8 cellular contexts compared by ENCODE assay signal in genomic region chr3:53255775-53256703, GRCh38. TPM values are rescaled to one million over a fixed set of nuclear protein-coding genes. Genes with fewer than 3 reads are reported as not detected.
A peak's percentile ranks its signal among the peaks of the same experiment; 100 is the strongest.
DNase-seq lines count a peak whose midpoint lies in the region; ATAC-seq, FAIRE-seq and TF ChIP-seq lines count a peak whose summit lies in the region.

Gene TKT (minus strand): TSS chr3:53256022. CDS start chr3:53255942, 80 bp downstream.

- no peaks in the 10 kb centered on the region for H3K27me3 ChIP-seq in kidney epithelial cell (ENCODE audit: control insufficient read depth, insufficient read depth, low read length)

- ATAC-seq in HG03025 (IDR thresholded peaks at IDR 0.05; ENCODE audit: low FRiP score, unreplicated experiment) = peak; percentile 39

- TF ChIP-seq CTCF in 22Rv1 (IDR thresholded peaks at IDR 0.05) (no peak), kidney epithelial cell (IDR thresholded peaks at IDR 0.05; ENCODE audit: insufficient read depth, low read length, poor library complexity, severe bottlenecking) (no peak)

- FAIRE-seq in GM18507 (lab: Jason Lieb, UNC) = peak; percentile 80

- peak within 1 kb of the TSS; percentile 92 for H3K27ac ChIP-seq in 22Rv1

- DNase-seq in GM18507 (ENCODE audit: extremely low spot score, insufficient read length, low read depth) = peak; percentile 90
- peak; percentile 36 for DNase-seq in NCI-H2196 treated with DMSO at 0.1 percent for 48 hours (lab: John Stamatoyannopoulos, UW; ENCODE audit: unreplicated experiment)
- DNase-seq in activated CD4-positive, CD25-positive, alpha-beta regulatory T cell treated with anti-CD3 and anti-CD28 coated beads, Interleukin-2, amount 50 U/mL, for 72 hours = peak; percentile 84
- peak; percentile 78 for DNase-seq in cerebellar cortex (ENCODE audit: low spot score)
- peak; percentile 43 for DNase-seq in kidney epithelial cell (ENCODE audit: low read depth)
- DNase-seq in stimulated activated CD4-positive, alpha-beta T cell treated with anti-CD3 and anti-CD28 coated beads, Interleukin-15, amount 100 ng/mL, for 24 hours = peak; percentile 90

- H3K4me3 ChIP-seq in kidney epithelial cell (ENCODE audit: low read depth, low read length) = peak within 1 kb of the TSS; percentile 90

- H3K36me3 ChIP-seq in kidney epithelial cell (ENCODE audit: control insufficient read depth, insufficient read depth, low read length) = no peaks in the 10 kb centered on the region

RNA-seq across cellular contexts. Expression of gene TKT, which starts in this region (rescaled TPM):
- total RNA-seq in kidney epithelial cell = 368 and 373 TPM in 2 replicates

Comparison
In these comparisons a context has a peak if more than half of its experiments do, and no peak if none do; other contexts are left out.
1. Peak in every context shown above with its lines: DNase-seq, ATAC-seq, H3K4me3 ChIP-seq and H3K27ac ChIP-seq.
2. DNase-seq: peak in every context shown above with its lines; median percentile 90 in GM18507; 90 in stimulated activated CD4-positive, alpha-beta T cell treated with anti-CD3 and anti-CD28 coated beads, Interleukin-15, amount 100 ng/mL, for 24 hours; 84 in activated CD4-positive, CD25-positive, alpha-beta regulatory T cell treated with anti-CD3 and anti-CD28 coated beads, Interleukin-2, amount 50 U/mL, for 72 hours; 78 in cerebellar cortex; 43 in kidney epithelial cell; 36 in NCI-H2196 treated with DMSO at 0.1 percent for 48 hours.